Comparison of ENCODE assay signal across 1 cellular context in the genomic region with DNA sequence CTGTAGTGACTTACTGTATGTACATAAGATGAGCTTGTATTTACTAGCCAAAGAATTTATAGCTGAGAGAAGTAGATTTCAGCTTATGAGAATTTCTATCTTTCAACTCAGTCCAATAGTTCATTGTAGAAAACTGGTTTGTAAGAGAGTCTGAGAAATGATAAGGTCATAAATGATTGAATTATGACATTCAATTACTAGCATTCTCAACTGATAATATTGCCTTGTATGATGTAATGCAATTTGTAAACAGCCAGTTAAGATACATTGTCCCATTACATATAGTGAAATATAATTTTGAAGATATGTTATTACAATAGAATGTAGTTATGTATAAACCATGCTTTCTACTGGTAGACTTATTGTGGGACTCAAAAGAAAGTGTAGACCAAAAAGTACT.
A peak's percentile ranks its signal among the peaks of the same experiment; 100 is the strongest.
TF ChIP-seq lines count a peak whose summit lies in the region.

No MANE protein-coding gene starts in this region.

TF ChIP-seq in HepG2, 621 proteins besides CTCF, POLR2A, EP300 and RAD21 (continued from another document):
- TF ChIP-seq ATF7 (IDR thresholded peaks at IDR 0.05) (peak; percentile 54), ATF7 (CRISPR knock-in tag; IDR thresholded peaks at IDR 0.05) (no peak)
